Comparison of ENCODE assay signal across 17 cellular contexts in genomic region chr3:151483961-151484360, GRCh38. TPM values are rescaled to one million over a fixed set of nuclear protein-coding genes. Genes with fewer than 3 reads are reported as not detected.
DNase-seq lines count a peak whose midpoint lies in the region; ATAC-seq, FAIRE-seq and TF ChIP-seq lines count a peak whose summit lies in the region.
"Had no signal": no experiment of that assay in that cellular context is flagged by ENCODE, and none has a peak within 500 bp of the region (broad histone marks: within the 10 kb centered on the region; RNA-seq: fewer than 3 reads in every experiment).

No MANE protein-coding gene starts in this region.

- no peak for TF ChIP-seq RAD21 in HepG2 (CRISPR knock-in tag; IDR thresholded peaks at IDR 0.05)

- no peaks in the 10 kb centered on the region for H3K79me2 ChIP-seq in HepG2 (ENCODE audit: insufficient read depth, low read length)

- H3K9me3 ChIP-seq in HepG2 (ENCODE audit: low read length) = no peaks in the 10 kb centered on the region
- H3K9me3 ChIP-seq in right lobe of liver = no peaks in the 10 kb centered on the region

- TF ChIP-seq POLR2A in HepG2 (IDR thresholded peaks at IDR 0.05; ENCODE audit: insufficient read depth in 1 of 2, low read depth in 2 of 2, low read length in 2 of 2) (no peak), right lobe of liver (IDR thresholded peaks at IDR 0.05) (no peak)

- no peaks in the 10 kb centered on the region for H4K20me1 ChIP-seq in HepG2 (ENCODE audit: insufficient read depth, low read length)

- H3K4me3 Mint-ChIP-seq in WTC11 = no peak overlapping the region
- H3K4me3 Mint-ChIP-seq in activated T-cell treated with anti-CD3 and anti-CD28 coated beads, Interleukin-2, amount 50 U/mL, for 4 hours = no peak overlapping the region
- H3K4me3 Mint-ChIP-seq: B cell; CD4-positive, alpha-beta T cell had no signal

- H3K9me3 Mint-ChIP-seq in WTC11 = peaks cover 14% of the 10 kb centered on the region
- H3K9me3 Mint-ChIP-seq in activated T-cell treated with anti-CD3 and anti-CD28 coated beads, Interleukin-2, amount 50 U/mL, for 4 hours = peaks cover 11% of the 10 kb centered on the region

- BruUV-seq in HepG2 (replicated peaks; lab: Mats Ljungman, UMichigan) = no TSS peak

- ATAC-seq in HepG2 = peak; percentile 80
- no peak for ATAC-seq in right lobe of liver
- ATAC-seq in WTC11 = peak; percentile 77
- ATAC-seq in HG02678 (IDR thresholded peaks at IDR 0.05; ENCODE audit: unreplicated experiment) = no peak
- ATAC-seq in activated T-cell treated with anti-CD3 and anti-CD28 coated beads, Interleukin-2, amount 50 U/mL, for 4 hours = no peak
- ATAC-seq: HCT116 had no signal

- POLR2A ChIA-PET in HepG2 (lab: Yijun Ruan, JAX) (no interaction called here), WTC11 (lab: Charles Lee) (no interaction called here)

- H3K4me1 ChIP-seq in HepG2 (ENCODE audit: insufficient read depth, low read length) = no peaks in the 10 kb centered on the region
- H3K4me1 ChIP-seq in right lobe of liver = no peaks in the 10 kb centered on the region

- intact Hi-C loops in HepG2 (cut with micrococcal nuclease; ENCODE audit: unreplicated experiment) = no loop called here
- intact Hi-C loops in right lobe of liver (cut with DNase I) = no loop called here

- 0% methylated on average over 1 of the region's 5 CpGs for WGBS in HepG2 (ENCODE audit: low lambda C conversion rate)
- 60% methylated on average over 1 of the region's 5 CpGs for WGBS in right lobe of liver (ENCODE audit: insufficient coverage, low coverage, low lambda C conversion rate, missing lambda C conversion rate)

- TF ChIP-seq CTCF in HepG2 (CRISPR knock-in tag; IDR thresholded peaks at IDR 0.05) (no peak), right lobe of liver (IDR thresholded peaks at IDR 0.05) (no peak), WTC11 (IDR thresholded peaks at IDR 0.05) (no peak)

- no peaks in the 10 kb centered on the region; the same call in 1 of the 2 replicates for H3K27me3 Mint-ChIP-seq in WTC11 (ENCODE audit: low read depth)
- peaks cover 22% of the 10 kb centered on the region for H3K27me3 Mint-ChIP-seq in activated T-cell treated with anti-CD3 and anti-CD28 coated beads, Interleukin-2, amount 50 U/mL, for 4 hours (ENCODE audit: low read depth)

- H2AFZ ChIP-seq in HepG2 (ENCODE audit: low read length) = no peak overlapping the region

- H3K27ac Mint-ChIP-seq in WTC11 = no peak overlapping the region
- H3K27ac Mint-ChIP-seq: B cell; CD4-positive, alpha-beta T cell had no signal

- in situ Hi-C loops in HepG2 (cut with HindIII; ENCODE audit: extremely low pct_ligation_motif_present, low pct_unique_long_range_greater_than_20kb) = no loop called here

- H3K36me3 ChIP-seq in HepG2 (replicated peaks in 1 of 2; ENCODE audit: control insufficient read depth in 1 of 2, insufficient read depth in 2 of 2, low read length in 2 of 2) = no peaks in the 10 kb centered on the region
- no peaks in the 10 kb centered on the region for H3K36me3 ChIP-seq in right lobe of liver

- H3K4me3 ChIP-seq in HepG2 (replicated peaks in 1 of 3; ENCODE audit: insufficient read depth in 1 of 3, low read depth in 2 of 3, low read length in 3 of 3) (no peak overlapping the region), right lobe of liver (no peak overlapping the region)

- CTCF ChIA-PET in HepG2 (lab: Yijun Ruan, JAX; ENCODE audit: low intra/inter-chr PET ratio, low total read pairs) (no interaction called here), WTC11 (lab: Charles Lee) (interaction anchor here (1.3 kb wide), 1 partner anchor 10 kb away, joined by 4 read pairs; no protein-coding TSS in a partner anchor)

- no peak overlapping the region for H3K9ac ChIP-seq in HepG2 (ENCODE audit: insufficient read depth, low read depth, low read length)
- H3K9ac ChIP-seq: KMS-11 had no signal

- no peaks in the 10 kb centered on the region for H3K36me3 Mint-ChIP-seq in WTC11
- H3K36me3 Mint-ChIP-seq in activated T-cell treated with anti-CD3 and anti-CD28 coated beads, Interleukin-2, amount 50 U/mL, for 4 hours (ENCODE audit: insufficient read depth) = no peaks in the 10 kb centered on the region

- no peak for FAIRE-seq in HepG2 (lab: Jason Lieb, UNC)
- FAIRE-seq: GM12892, GM19239 had no signal

- H3K4me1 Mint-ChIP-seq in WTC11 = no peaks in the 10 kb centered on the region; the same call in 1 of the 2 replicates
- no peaks in the 10 kb centered on the region for H3K4me1 Mint-ChIP-seq in activated T-cell treated with anti-CD3 and anti-CD28 coated beads, Interleukin-2, amount 50 U/mL, for 4 hours (ENCODE audit: low read depth)
- H3K4me1 Mint-ChIP-seq: B cell had no signal

- H3K4me2 ChIP-seq in HepG2 (ENCODE audit: low read depth, low read length) = no peak overlapping the region
- H3K4me2 ChIP-seq: KMS-11 had no signal

- H3K27me3 ChIP-seq in HepG2 (ENCODE audit: control insufficient read depth in 1 of 2, insufficient read depth in 2 of 2, low read length in 2 of 2) = no peaks in the 10 kb centered on the region
- H3K27me3 ChIP-seq in right lobe of liver = no peaks in the 10 kb centered on the region

- no peak for TF ChIP-seq EP300 in HepG2 (IDR thresholded peaks at IDR 0.05; ENCODE audit: low read depth in 2 of 2, low read length in 2 of 2)
- no peak for TF ChIP-seq EP300 in HepG2 (CRISPR knock-in tag; IDR thresholded peaks at IDR 0.05; ENCODE audit: borderline replicate concordance)

- H3K27ac ChIP-seq in HepG2 (ENCODE audit: extremely low read length, insufficient read depth, low read length) (no peak overlapping the region), right lobe of liver (no peak overlapping the region)
- H3K27ac ChIP-seq: KMS-11 had no signal

- DNase-seq in HepG2 (ENCODE audit: low spot score) = peak; percentile 5
- DNase-seq in right lobe of liver = no peak
- DNase-seq in WTC11 (ENCODE audit: low spot score) = no peak
- DNase-seq in islet precursor cell = peak; percentile 57
- no peak for DNase-seq in NCI-H446 (lab: John Stamatoyannopoulos, UW)
- DNase-seq in activated T-cell treated with anti-CD3 and anti-CD28 coated beads, Interleukin-2, amount 50 U/mL, for 4 hours = no peak
- DNase-seq: ACHN; C1 segment of cervical spinal cord; CD4-positive, alpha-beta T cell; DMS79; GDM1 had no signal

TF ChIP-seq in HepG2, 621 proteins besides CTCF, POLR2A, EP300 and RAD21 (continues in another document):
- TF ChIP-seq RAD51 (IDR thresholded peaks at IDR 0.05; ENCODE audit: borderline replicate concordance) = no peak
- TF ChIP-seq JDP2 (CRISPR knock-in tag; IDR thresholded peaks at IDR 0.05; ENCODE audit: borderline replicate concordance) = no peak
- no peak for TF ChIP-seq NFRKB (IDR thresholded peaks at IDR 0.05)
- TF ChIP-seq CREM (IDR thresholded peaks at IDR 0.05) = no peak
- no peak for TF ChIP-seq CREM (CRISPR knock-in tag; IDR thresholded peaks at IDR 0.05)

TF ChIP-seq in WTC11, 78 proteins besides CTCF, POLR2A, EP300 and RAD21 (continues in another document):
- no peak for TF ChIP-seq ATF2 (CRISPR knock-in tag; IDR thresholded peaks at IDR 0.05; ENCODE audit: borderline replicate concordance, low read depth)
- no peak for TF ChIP-seq OVOL2 (CRISPR knock-in tag; IDR thresholded peaks at IDR 0.05; ENCODE audit: borderline replicate concordance)
- TF ChIP-seq ETV6 (CRISPR knock-in tag; IDR thresholded peaks at IDR 0.05) = no peak
- TF ChIP-seq USF2 (CRISPR knock-in tag; IDR thresholded peaks at IDR 0.05) = no peak

RNA-seq across cellular contexts. Expression of gene IGSF10, which starts 23.1 kb away (rescaled TPM):
- not detected in 2 replicates for total RNA-seq in HepG2 (2016; rRNA removed; fragmentation: Illumina TruSeq; extraction: Trizol)
- not detected in 2 replicates for total RNA-seq in HepG2 (2016; cell fraction: cytosol; rRNA removed; fragmentation: Illumina TruSeq; extraction: Trizol; ENCODE audit: low read depth)
- not detected in 2 replicates for total RNA-seq in HepG2 (2016; cell fraction: insoluble cytoplasmic fraction; rRNA removed; fragmentation: Illumina TruSeq; extraction: Trizol)
- total RNA-seq in HepG2 (2016; cell fraction: membrane; rRNA removed; fragmentation: Illumina TruSeq; extraction: Trizol) = not detected in 2 replicates
- total RNA-seq in HepG2 (2016; cell fraction: nucleus; rRNA removed; fragmentation: Illumina TruSeq; extraction: Trizol) = not detected in 2 replicates
- polyA plus RNA-seq in HepG2 (2011; rRNA removed) = 0.12 and 0.16 TPM in 2 replicates
- 0.05 and 0.10 TPM in 2 replicates for polyA plus RNA-seq in HepG2 (2011; cell fraction: cytosol; rRNA removed)
- polyA plus RNA-seq in HepG2 (2011; cell fraction: nucleus; rRNA removed) = 0.29 and 0.47 TPM in 2 replicates
- polyA plus RNA-seq in HepG2 (2012) = 0.24 and 0.31 TPM in 2 replicates
- not detected in 2 replicates for polyA plus RNA-seq in HepG2 (2016; cell fraction: cytosol; fragmentation: Illumina TruSeq; extraction: Trizol; ENCODE audit: low read depth)
- polyA plus RNA-seq in HepG2 (2016; cell fraction: insoluble cytoplasmic fraction; fragmentation: Illumina TruSeq; extraction: Trizol; ENCODE audit: low read depth) = not detected in 2 replicates
- polyA plus RNA-seq in HepG2 (2016; cell fraction: membrane; fragmentation: Illumina TruSeq; extraction: Trizol; ENCODE audit: low read depth) = not detected in 2 replicates
- not detected in 2 replicates for polyA plus RNA-seq in HepG2 (2016; cell fraction: nucleus; fragmentation: Illumina TruSeq; extraction: Trizol; ENCODE audit: insufficient read depth, low read depth)
- 0.10 and 2.3 TPM in 2 replicates for polyA minus RNA-seq in HepG2 (2011; rRNA and poly(A)+ RNA removed; ENCODE audit: low replicate concordance)
- polyA minus RNA-seq in HepG2 (2011; cell fraction: cytosol; rRNA and poly(A)+ RNA removed) = 0.09 and 0.20 TPM in 2 replicates
- 0.52 and 0.75 TPM in 2 replicates for polyA minus RNA-seq in HepG2 (2011; cell fraction: nucleus; rRNA and poly(A)+ RNA removed)
- under 1 TPM; 0.06 to 0.35 (median 0.17) TPM for total RNA-seq in right lobe of liver
- 0.60 to 0.70 TPM (median 0.66 TPM) in 3 replicates for total RNA-seq in WTC11 (2021)
- under 1 TPM in 1 of 3 donors, not detected in 2; 0.03 TPM for total RNA-seq in activated T-cell treated with anti-CD3 and anti-CD28 coated beads, Interleukin-2, amount 50 U/mL, for 4 hours
- total RNA-seq: B cell; CD4-positive, alpha-beta T cell had no signal

Comparison
In these comparisons a context has a peak if more than half of its experiments do, and no peak if none do; other contexts are left out.
1. ATAC-seq: peak in HepG2 (single experiment) and WTC11 (single experiment); none in right lobe of liver (0 of 4), HG02678 (single experiment) and activated T-cell treated with anti-CD3 and anti-CD28 coated beads, Interleukin-2, amount 50 U/mL, for 4 hours (0 of 2).
2. DNase-seq: peak in HepG2 (single experiment) and islet precursor cell (single experiment); none in right lobe of liver (0 of 3), WTC11 (single experiment), NCI-H446 (0 of 2) and activated T-cell treated with anti-CD3 and anti-CD28 coated beads, Interleukin-2, amount 50 U/mL, for 4 hours (single experiment).